In genomic region chr22:35030112-35030511, GRCh38 we compare ENCODE assay signal across 10 cellular contexts. TPM values are rescaled to one million over a fixed set of nuclear protein-coding genes. Genes with fewer than 3 reads are reported as not detected.
"Had no signal": no experiment of that assay in that cellular context is flagged by ENCODE, and none has a peak within 500 bp of the region (broad histone marks: within the 10 kb centered on the region; RNA-seq: fewer than 3 reads in every experiment).

No MANE protein-coding gene starts in this region.

RNA-seq across cellular contexts. Expression of gene ISX, which starts 35.8 kb away (rescaled TPM):
- total RNA-seq: OCI-LY7, PC-3, PC-9, Right ventricle myocardium inferior, Right ventricle myocardium superior, RPMI7951, SJCRH30, SJSA1, SK-MEL-5 had no signal
- polyA plus RNA-seq: SK-N-SH had no signal
